ENCODE assay signal across 1 cellular context in the genomic region with DNA sequence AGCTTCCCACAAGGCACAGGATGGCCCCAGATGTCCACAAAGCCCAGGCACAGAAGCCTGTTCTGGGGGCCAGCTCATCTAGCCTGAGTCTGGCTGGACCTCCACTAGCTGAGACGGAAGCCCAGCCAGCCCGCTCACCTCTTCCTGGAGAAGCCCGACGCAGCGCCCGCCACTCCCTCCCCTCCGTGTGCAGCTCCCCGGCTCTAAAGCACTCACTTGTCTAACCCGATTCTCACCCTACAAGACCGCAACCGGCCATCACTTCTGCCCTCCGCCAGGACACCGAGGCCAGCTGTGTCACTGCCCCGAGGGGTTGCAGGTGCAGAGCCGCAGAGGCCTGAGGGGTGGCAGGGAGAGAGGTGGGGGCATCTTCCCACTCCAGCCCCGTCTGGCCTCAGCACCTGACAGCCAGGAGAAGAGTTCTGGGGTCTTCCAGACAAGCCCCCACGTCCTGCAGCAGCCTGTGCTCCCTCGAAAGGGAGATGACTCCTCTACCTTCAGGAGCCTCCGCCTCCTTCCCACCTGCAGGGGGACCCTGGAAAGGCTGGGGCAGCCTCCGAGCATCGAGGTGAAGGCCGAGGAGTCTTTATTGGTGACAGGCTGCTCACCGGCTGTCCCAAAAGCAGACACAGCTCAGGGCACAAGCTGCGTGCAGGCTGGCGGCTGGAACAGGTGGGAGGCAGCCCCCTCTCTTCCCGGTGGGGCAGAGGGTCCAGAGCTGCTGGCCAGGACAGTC.
TF ChIP-seq lines count a peak whose summit lies in the region.

No MANE protein-coding gene starts in this region.

TF ChIP-seq in K562, 482 proteins besides CTCF, POLR2A, EP300 and RAD21:
- TF ChIP-seq POLR2G (IDR thresholded peaks at IDR 0.05; ENCODE audit: low read depth, low read length) (peak; percentile 58; the same call in 1 of the 2 replicates), HDGF (IDR thresholded peaks at IDR 0.05) (no peak), MTA2 (IDR thresholded peaks at IDR 0.05; ENCODE audit: low read depth) (no peak), ZFP36 (IDR thresholded peaks at IDR 0.05; ENCODE audit: low read depth, low read length, partially characterized antibody) (peak; percentile 51), ZNF263 (CRISPR knock-in tag; IDR thresholded peaks at IDR 0.05; ENCODE audit: borderline replicate concordance) (peak; percentile 46; the same call in 1 of the 2 replicates)
